Comparison of ENCODE assay signal across 23 cellular contexts in genomic region chr2:30271300-30271699, GRCh38. TPM values are rescaled to one million over a fixed set of nuclear protein-coding genes. Genes with fewer than 3 reads are reported as not detected.
A peak's percentile ranks its signal among the peaks of the same experiment; 100 is the strongest.
DNase-seq lines count a peak whose midpoint lies in the region; ATAC-seq and TF ChIP-seq lines count a peak whose summit lies in the region.
"Had no signal": no experiment of that assay in that cellular context is flagged by ENCODE, and none has a peak within 500 bp of the region (broad histone marks: within the 10 kb centered on the region; RNA-seq: fewer than 3 reads in every experiment).

No MANE protein-coding gene starts in this region.

- no peaks in the 10 kb centered on the region for H3K27me3 Mint-ChIP-seq in activated CD4-positive, alpha-beta T cell treated with anti-CD3 and anti-CD28 coated beads, Interleukin-2, amount 10 ng/mL, durations not matched to agents 24 days and 14 days
- H3K27me3 Mint-ChIP-seq in T-helper 17 cell = no peaks in the 10 kb centered on the region
- H3K27me3 Mint-ChIP-seq in memory B cell = no peaks in the 10 kb centered on the region

- WGBS in IMR-90 (ENCODE audit: extremely low coverage in 2 of 2, insufficient read length in 1 of 2), 2 experiments = 100% methylated on average over 3 of the region's 5 CpGs; no CpG with 5 or more reads in 1 of the 2 experiments

- peak overlapping the region; percentile 49 to 69; a peak in 2 of 4 replicates for H4K8ac ChIP-seq in IMR-90 (ENCODE audit: low read depth in 2 of 2, low read length in 2 of 2)

- H2BK15ac ChIP-seq in IMR-90 (ENCODE audit: low read depth, low read length) = peak overlapping the region; percentile 77; the same call in 2 of the 3 replicates

- in situ Hi-C loops in IMR-90 (cut with MboI; ENCODE audit: low sequenced_read_pairs) = no loop called here

- no peak for TF ChIP-seq CTCF in IMR-90 (conservative IDR thresholded peaks at IDR 0.05; ENCODE audit: low read depth, low read length)

- H4K91ac ChIP-seq in IMR-90 (ENCODE audit: insufficient read depth, low read depth, low read length) = peak overlapping the region; percentile 95

- H2AK5ac ChIP-seq in IMR-90 (ENCODE audit: low read depth, low read length) = peak overlapping the region; percentile 99; the same call in 1 of the 2 replicates

- H3K79me1 ChIP-seq in IMR-90 (ENCODE audit: low read depth in 1 of 2, low read length in 2 of 2) = peaks cover 10 to 28% of the 10 kb centered on the region in 2 experiments; a peak in 3 of 4 replicates

- POLR2A ChIA-PET in IMR-90 (lab: Charles Lee; ENCODE audit: unreplicated experiment) = no interaction called here

- peak overlapping the region; percentile 95 for H2BK20ac ChIP-seq in IMR-90 (ENCODE audit: low read depth, low read length)

- H2BK5ac ChIP-seq in IMR-90 (ENCODE audit: low read depth, low read length, poor library complexity, severe bottlenecking) = peak overlapping the region; percentile 40

- ATAC-seq in IMR-90 (ENCODE audit: low read depth) = no peak
- no peak for ATAC-seq in T-helper 17 cell
- peak; percentile 28 for ATAC-seq in memory B cell (ENCODE audit: low read depth)
- ATAC-seq: activated CD4-positive, CD25-positive, alpha-beta regulatory T cell treated with anti-CD3 and anti-CD28 coated beads, Interleukin-2, amount 50 U/mL, for 24 hours; left lung; mucosa of descending colon had no signal

- peaks cover 20% of the 10 kb centered on the region for H3K9me1 ChIP-seq in IMR-90 (ENCODE audit: insufficient read depth, low read length)

- H3K4me3 ChIP-seq in IMR-90 (ENCODE audit: insufficient read depth, low read depth, low read length) (no peak overlapping the region), MG63 (no peak overlapping the region)
- H3K4me3 ChIP-seq: left lung, mucosa of descending colon, spleen, suprapubic skin, vagina had no signal

- H3K9me3 Mint-ChIP-seq in activated CD4-positive, alpha-beta T cell treated with anti-CD3 and anti-CD28 coated beads, Interleukin-2, amount 10 ng/mL, durations not matched to agents 24 days and 14 days = peaks cover 8% of the 10 kb centered on the region
- H3K9me3 Mint-ChIP-seq in memory B cell = no peaks in the 10 kb centered on the region
- H3K9me3 Mint-ChIP-seq: T-helper 1 cell treated with Interleukin-12 subunit alpha and Interleukin-12 subunit beta and Interleukin-4 antibody, amounts not matched to agents 30 μg/mL and 1 μg/mL, for 36 hours had no signal

- peak overlapping the region; percentile 99 for H3K27ac Mint-ChIP-seq in activated CD4-positive, alpha-beta T cell treated with anti-CD3 and anti-CD28 coated beads, Interleukin-2, amount 10 ng/mL, durations not matched to agents 24 days and 14 days
- peak overlapping the region; percentile 69 for H3K27ac Mint-ChIP-seq in T-helper 17 cell
- H3K27ac Mint-ChIP-seq in memory B cell = peak overlapping the region; percentile 22
- H3K27ac Mint-ChIP-seq: T-helper 1 cell treated with Interleukin-12 subunit alpha and Interleukin-12 subunit beta and Interleukin-4 antibody, amounts not matched to agents 30 μg/mL and 1 μg/mL, for 36 hours had no signal

- peaks cover 11% of the 10 kb centered on the region for H3K36me3 Mint-ChIP-seq in activated CD4-positive, alpha-beta T cell treated with anti-CD3 and anti-CD28 coated beads, Interleukin-2, amount 10 ng/mL, durations not matched to agents 24 days and 14 days (ENCODE audit: low read depth)
- no peaks in the 10 kb centered on the region for H3K36me3 Mint-ChIP-seq in T-helper 17 cell (ENCODE audit: low read depth)
- H3K36me3 Mint-ChIP-seq in memory B cell = no peaks in the 10 kb centered on the region

- H4K5ac ChIP-seq in IMR-90 (ENCODE audit: low read depth, low read length) = peak overlapping the region; percentile 90

- H3K36me3 ChIP-seq in IMR-90 (ENCODE audit: control insufficient read depth, insufficient read depth, low read length) = no peaks in the 10 kb centered on the region
- H3K36me3 ChIP-seq in MG63 = no peaks in the 10 kb centered on the region
- H3K36me3 ChIP-seq: left lung, spleen, suprapubic skin, vagina had no signal

- H2AK9ac ChIP-seq in IMR-90 (replicated peaks; ENCODE audit: low read depth, low read length, poor library complexity) = no peak overlapping the region

- H3K27me3 ChIP-seq in IMR-90 (ENCODE audit: control insufficient read depth, insufficient read depth, low read length) (no peaks in the 10 kb centered on the region), MG63 (no peaks in the 10 kb centered on the region)
- H3K27me3 ChIP-seq: left lung, spleen, suprapubic skin, vagina had no signal

- intact Hi-C loops in activated CD4-positive, alpha-beta T cell treated with anti-CD3 and anti-CD28 coated beads, Interleukin-2, amount 10 ng/mL, durations not matched to agents 24 days and 14 days (cut with micrococcal nuclease) = no loop called here
- intact Hi-C loops in IMR-90 (cut with micrococcal nuclease) = no loop called here

- dilution Hi-C loops in IMR-90 (cut with HindIII; ENCODE audit: low sequenced_read_pairs, unreplicated experiment) = no loop called here

- H3K14ac ChIP-seq in IMR-90 (replicated peaks; ENCODE audit: low read depth, low read length) = peak overlapping the region; percentile 38

- peak overlapping the region; percentile 43; the same call in 1 of the 2 replicates for H3K27ac ChIP-seq in IMR-90 (ENCODE audit: insufficient read depth, low read length)
- H3K27ac ChIP-seq: C4-2B, KMS-11, left lung, suprapubic skin, vagina had no signal

- CTCF ChIA-PET in IMR-90 (lab: Yijun Ruan, JAX) = no interaction called here

- no peak for TF ChIP-seq POLR2A in IMR-90 (IDR thresholded peaks at IDR 0.05; ENCODE audit: low read depth, low read length)

- H3K9ac ChIP-seq in IMR-90 (ENCODE audit: low read depth, low read length) = no peak overlapping the region; the same call in 1 of the 2 replicates
- H3K9ac ChIP-seq: KMS-11 had no signal

- peak overlapping the region; percentile 96 for H2BK120ac ChIP-seq in IMR-90 (ENCODE audit: low read depth, low read length)

- H3K56ac ChIP-seq in IMR-90 (ENCODE audit: extremely low read depth, insufficient read depth, low read length) = no peak overlapping the region

- H3K4ac ChIP-seq in IMR-90 (ENCODE audit: low read depth, low read length) = peak overlapping the region; percentile 91

- H2AFZ ChIP-seq in IMR-90 (replicated peaks; ENCODE audit: low read length, poor library complexity) = no peak overlapping the region

- no peak overlapping the region for H3K4me3 Mint-ChIP-seq in activated CD4-positive, alpha-beta T cell treated with anti-CD3 and anti-CD28 coated beads, Interleukin-2, amount 10 ng/mL, durations not matched to agents 24 days and 14 days
- no peak overlapping the region for H3K4me3 Mint-ChIP-seq in T-helper 17 cell
- peak overlapping the region; percentile 64 for H3K4me3 Mint-ChIP-seq in memory B cell
- H3K4me3 Mint-ChIP-seq: T-helper 1 cell treated with Interleukin-12 subunit alpha and Interleukin-12 subunit beta and Interleukin-4 antibody, amounts not matched to agents 30 μg/mL and 1 μg/mL, for 36 hours had no signal

- no TSS peak for BruUV-seq in IMR-90 (replicated peaks; lab: Mats Ljungman, UMichigan)

- DNase-seq in activated CD4-positive, alpha-beta T cell treated with anti-CD3 and anti-CD28 coated beads, Interleukin-2, amount 10 ng/mL, durations not matched to agents 24 days and 14 days = no peak
- no peak for DNase-seq in activated CD4-positive, alpha-beta T cell treated with anti-CD3 and anti-CD28 coated beads for 48 hours
- no peak for DNase-seq in IMR-90
- no peak for DNase-seq in T-helper 17 cell
- no peak for DNase-seq in memory B cell (ENCODE audit: low spot score in 2 of 2)
- DNase-seq in anterior cingulate cortex (lab: John Stamatoyannopoulos, UW) = no peak
- no peak for DNase-seq in MG63
- no peak for DNase-seq in iPS-NIHi7 (ENCODE audit: extremely low spot score)
- DNase-seq: activated naive CD4-positive, alpha-beta T cell treated with anti-CD3 and anti-CD28 coated beads, Interleukin-2, amount 50 U/mL, for 16 hours; DMS79; left lung; mucosa of descending colon; NCI-H1092 treated with DMSO at 0.1 percent for 48 hours; NCI-H2081; NCI-H446 treated with DMSO at 0.1 percent for 48 hours; Right ventricle myocardium superior; spleen had no signal

- H3K4me2 ChIP-seq in IMR-90 (ENCODE audit: low read depth, low read length) = no peak overlapping the region
- H3K4me2 ChIP-seq: KMS-11 had no signal

- no peak for TF ChIP-seq RAD21 in IMR-90 (IDR thresholded peaks at IDR 0.05; ENCODE audit: low read length)

- no peak overlapping the region for H3K23ac ChIP-seq in IMR-90 (ENCODE audit: low read depth, low read length)

- H3K18ac ChIP-seq in IMR-90 (ENCODE audit: low read depth, low read length) = peak overlapping the region; percentile 97

- H3K9me3 ChIP-seq in IMR-90 (ENCODE audit: control insufficient read depth, insufficient read depth, low read length) (no peaks in the 10 kb centered on the region), T-helper 17 cell (ENCODE audit: control insufficient read depth, low read length, poor library complexity, severe bottlenecking) (no peaks in the 10 kb centered on the region), MG63 (no peaks in the 10 kb centered on the region)
- H3K9me3 ChIP-seq: left lung, mucosa of descending colon, spleen, suprapubic skin, vagina had no signal

- H3K4me1 Mint-ChIP-seq in activated CD4-positive, alpha-beta T cell treated with anti-CD3 and anti-CD28 coated beads, Interleukin-2, amount 10 ng/mL, durations not matched to agents 24 days and 14 days = peaks cover 75% of the 10 kb centered on the region
- H3K4me1 Mint-ChIP-seq in T-helper 17 cell (peaks cover 21% of the 10 kb centered on the region), memory B cell (peaks cover 59% of the 10 kb centered on the region)

- peaks cover 27% of the 10 kb centered on the region for H3K4me1 ChIP-seq in IMR-90 (ENCODE audit: control insufficient read depth, insufficient read depth, low read length)

- H4K20me1 ChIP-seq in IMR-90 (ENCODE audit: insufficient read depth, low read length) = no peaks in the 10 kb centered on the region

TF ChIP-seq in IMR-90, 13 proteins besides CTCF, POLR2A, EP300 and RAD21:
- TF ChIP-seq CHD1 (IDR thresholded peaks at IDR 0.05; ENCODE audit: low read depth, low read length) = no peak
- TF ChIP-seq RCOR1 (IDR thresholded peaks at IDR 0.05; ENCODE audit: insufficient replicate concordance, low read length) = no peak

RNA-seq across cellular contexts. Expression of gene LBH, which starts 40.0 kb away (rescaled TPM):
- 176 and 184 TPM in 2 replicates for total RNA-seq in activated CD4-positive, alpha-beta T cell treated with anti-CD3 and anti-CD28 coated beads, Interleukin-2, amount 10 ng/mL, durations not matched to agents 24 days and 14 days
- total RNA-seq in IMR-90 (2012; rRNA removed) (155 and 158 TPM in 2 replicates), T-helper 17 cell (100 to 1,000 TPM; 118 to 127 TPM)
- 163 and 202 TPM in 2 replicates for polyA plus RNA-seq in IMR-90 (2012; rRNA removed)
- 108 and 247 TPM in 2 replicates for polyA plus RNA-seq in IMR-90 (2012; cell fraction: cytosol; rRNA removed)
- polyA plus RNA-seq in IMR-90 (2012; cell fraction: nucleus; rRNA removed; ENCODE audit: low replicate concordance) = 92.9 and 150 TPM in 2 replicates
- 21.5 and 60.0 TPM in 2 replicates for total RNA-seq in MG63 (2014; rRNA removed; shearing (Covaris generic); ENCODE audit: low replicate concordance)

Comparison
In these comparisons a context has a peak if more than half of its experiments do, and no peak if none do; other contexts are left out.
1. H3K27ac Mint-ChIP-seq: peak in every context shown above with its lines; median percentile 99 in activated CD4-positive, alpha-beta T cell treated with anti-CD3 and anti-CD28 coated beads, Interleukin-2, amount 10 ng/mL, durations not matched to agents 24 days and 14 days; 69 in T-helper 17 cell; 22 in memory B cell.